14 cellular contexts compared by ENCODE assay signal in the genomic region with DNA sequence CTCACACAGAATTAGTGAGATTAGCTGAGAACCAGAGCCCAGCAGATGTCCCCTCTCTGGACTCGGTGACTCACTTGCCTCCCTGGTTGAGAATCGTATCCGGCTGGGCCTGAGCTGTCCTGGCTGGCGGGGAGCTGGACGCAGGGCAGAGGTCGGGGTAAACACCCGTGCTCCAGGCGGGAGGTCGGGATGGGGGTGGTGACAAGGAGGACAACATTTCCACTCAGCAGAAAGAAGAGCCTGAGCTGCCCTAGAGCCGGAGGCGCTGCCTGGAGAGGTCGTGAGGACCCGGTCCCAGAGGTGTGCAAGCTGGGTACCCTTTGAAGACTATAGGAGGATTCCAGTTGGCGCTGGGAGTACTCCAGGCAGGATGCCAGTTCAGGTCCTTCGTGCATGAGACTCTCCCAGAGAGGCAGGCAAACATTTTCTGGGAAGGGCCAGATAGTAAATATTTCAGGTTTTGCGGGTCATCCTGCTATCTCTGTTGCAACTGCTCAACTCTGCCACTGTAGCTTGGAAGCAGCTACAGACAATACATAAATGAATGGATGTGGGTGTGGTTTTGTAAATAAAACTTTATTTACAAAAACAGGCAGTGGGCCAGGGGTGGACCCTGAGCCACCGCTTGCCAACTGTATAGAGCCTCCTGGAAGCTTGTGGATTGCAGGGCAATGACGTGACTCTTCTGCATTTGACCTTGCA.
DNase-seq lines count a peak whose midpoint lies in the region; ATAC-seq and TF ChIP-seq lines count a peak whose summit lies in the region.
"Had no signal": no experiment of that assay in that cellular context is flagged by ENCODE, and none has a peak within 500 bp of the region (broad histone marks: within the 10 kb centered on the region; RNA-seq: fewer than 3 reads in every experiment).

No MANE protein-coding gene starts in this region.

- H3K27ac ChIP-seq in neural progenitor cell = no peak overlapping the region
- no peak overlapping the region for H3K27ac ChIP-seq in gastroesophageal sphincter
- H3K27ac ChIP-seq: BLaER1 treated with 17β-estradiol and CSF1 and Interleukin-3, amounts not matched to agents 10 nM and 100 nM; heart right ventricle had no signal

- no peaks in the 10 kb centered on the region for H3K9me3 Mint-ChIP-seq in neural progenitor cell
- H3K9me3 Mint-ChIP-seq in mesothelial cell of epicardium = no peaks in the 10 kb centered on the region

- peaks cover 4% of the 10 kb centered on the region for H3F3A ChIP-seq in neural progenitor cell (ENCODE audit: low read depth)

- no peaks in the 10 kb centered on the region for H3K79me2 ChIP-seq in neural progenitor cell (ENCODE audit: low read depth)

- no peak for TF ChIP-seq EP300 in gastroesophageal sphincter (IDR thresholded peaks at IDR 0.05)

- peaks cover 5% of the 10 kb centered on the region for H3K4me1 ChIP-seq in neural progenitor cell
- H3K4me1 ChIP-seq in gastroesophageal sphincter = no peaks in the 10 kb centered on the region
- H3K4me1 ChIP-seq: heart right ventricle had no signal

- H3K4me3 ChIP-seq in choroid plexus epithelial cell (ENCODE audit: low read depth, low read length) (no peak overlapping the region), neural progenitor cell (no peak overlapping the region), gastroesophageal sphincter (no peak overlapping the region)
- H3K4me3 ChIP-seq: BLaER1 treated with 17β-estradiol and CSF1 and Interleukin-3, amounts not matched to agents 10 nM and 100 nM; heart right ventricle had no signal

- TF ChIP-seq CTCF in choroid plexus epithelial cell (conservative IDR thresholded peaks at IDR 0.05; ENCODE audit: low read depth, low read length) (no peak), neural progenitor cell (IDR thresholded peaks at IDR 0.05) (no peak), GM10266 (IDR thresholded peaks at IDR 0.05; ENCODE audit: control insufficient read depth, insufficient read depth, low read depth, missing control alignments) (no peak), gastroesophageal sphincter (IDR thresholded peaks at IDR 0.05) (no peak), mesothelial cell of epicardium (IDR thresholded peaks at IDR 0.05; ENCODE audit: unreplicated experiment) (no peak)

- no peaks in the 10 kb centered on the region for H3K9me3 ChIP-seq in neural progenitor cell (ENCODE audit: low read depth)
- no peaks in the 10 kb centered on the region for H3K9me3 ChIP-seq in gastroesophageal sphincter
- H3K9me3 ChIP-seq: BLaER1 treated with 17β-estradiol and CSF1 and Interleukin-3, amounts not matched to agents 10 nM and 100 nM; heart right ventricle had no signal

- peaks cover 67% of the 10 kb centered on the region for H4K20me1 ChIP-seq in neural progenitor cell (ENCODE audit: low read depth)

- DNase-seq in Daoy (ENCODE audit: low read depth) (peak; percentile 45), NCI-H345 treated with DMSO at 0.1 percent for 48 hours (lab: John Stamatoyannopoulos, UW; ENCODE audit: unreplicated experiment) (peak; percentile 13), choroid plexus epithelial cell (ENCODE audit: low read depth) (peak; percentile 58), neural progenitor cell (ENCODE audit: low spot score) (no peak), GM10266 (ENCODE audit: extremely low spot score) (no peak), mesothelial cell of epicardium (ENCODE audit: low spot score in 2 of 2, unreplicated experiment in 2 of 2) (no peak)
- DNase-seq: activated CD4-positive, alpha-beta T cell treated with anti-CD3 and anti-CD28 coated beads for 4 hours; heart right ventricle; NK-92 treated with Interleukin-12 subunit alpha and Interleukin-12 subunit beta, amount 100 ng/mL, for 24 hours; SW 1271 had no signal

- H3K4me2 ChIP-seq in neural progenitor cell = no peak overlapping the region

- H3K4me1 Mint-ChIP-seq in neural progenitor cell (peaks cover 72% of the 10 kb centered on the region), mesothelial cell of epicardium (peaks cover 34% of the 10 kb centered on the region)

- no peak overlapping the region for H2AFZ ChIP-seq in neural progenitor cell (replicated peaks)

- H3K36me3 ChIP-seq in neural progenitor cell (no peaks in the 10 kb centered on the region), gastroesophageal sphincter (no peaks in the 10 kb centered on the region)
- H3K36me3 ChIP-seq: BLaER1 treated with 17β-estradiol and CSF1 and Interleukin-3, amounts not matched to agents 10 nM and 100 nM; heart right ventricle had no signal

- no peak overlapping the region for H3K9ac ChIP-seq in neural progenitor cell
- H3K9ac ChIP-seq: BLaER1 treated with 17β-estradiol and CSF1 and Interleukin-3, amounts not matched to agents 10 nM and 100 nM had no signal

- ATAC-seq in GM21825 (IDR thresholded peaks at IDR 0.05; ENCODE audit: unreplicated experiment) = no peak
- ATAC-seq in gastroesophageal sphincter = no peak
- ATAC-seq: heart right ventricle had no signal

- H3K27me3 ChIP-seq in neural progenitor cell (peaks cover 98% of the 10 kb centered on the region), gastroesophageal sphincter (peaks cover 88% of the 10 kb centered on the region)
- H3K27me3 ChIP-seq: BLaER1 treated with 17β-estradiol and CSF1 and Interleukin-3, amounts not matched to agents 10 nM and 100 nM had no signal

- no peak for TF ChIP-seq POLR2A in gastroesophageal sphincter (IDR thresholded peaks at IDR 0.05)

- H3K4me3 Mint-ChIP-seq in neural progenitor cell (peak overlapping the region; percentile 57), mesothelial cell of epicardium (no peak overlapping the region)
- H3K4me3 Mint-ChIP-seq: brain had no signal

- WGBS in gastroesophageal sphincter (ENCODE audit: low coverage in 1 of 2), 2 donors = 72% methylated on average over 13 of the region's 18 CpGs; no CpG with 5 or more reads in 1 of the 2 donors

- H3K36me3 Mint-ChIP-seq in neural progenitor cell = peaks cover 2% of the 10 kb centered on the region
- no peaks in the 10 kb centered on the region for H3K36me3 Mint-ChIP-seq in mesothelial cell of epicardium
- H3K36me3 Mint-ChIP-seq: brain had no signal

- no peak overlapping the region for H3K27ac Mint-ChIP-seq in neural progenitor cell
- no peak overlapping the region for H3K27ac Mint-ChIP-seq in mesothelial cell of epicardium

- H3K27me3 Mint-ChIP-seq in neural progenitor cell (ENCODE audit: insufficient read depth, low read depth) = peaks cover 40% of the 10 kb centered on the region
- H3K27me3 Mint-ChIP-seq in mesothelial cell of epicardium (ENCODE audit: low read depth) = no peaks in the 10 kb centered on the region

Comparison
In these comparisons a context has a peak if more than half of its experiments do, and no peak if none do; other contexts are left out.
1. DNase-seq: peak in Daoy (single experiment), NCI-H345 treated with DMSO at 0.1 percent for 48 hours (single experiment) and choroid plexus epithelial cell (single experiment); none in neural progenitor cell (single experiment), GM10266 (single experiment) and mesothelial cell of epicardium (0 of 2).